2 cellular contexts compared by ENCODE assay signal in genomic region chr3:37427132-37427531, GRCh38. TPM values are rescaled to one million over a fixed set of nuclear protein-coding genes. Genes with fewer than 3 reads are reported as not detected.
"Had no signal": no experiment of that assay in that cellular context is flagged by ENCODE, and none has a peak within 500 bp of the region (broad histone marks: within the 10 kb centered on the region; RNA-seq: fewer than 3 reads in every experiment).

No MANE protein-coding gene starts in this region.

RNA-seq across cellular contexts. Expression of gene ITGA9, which starts 24.8 kb away (rescaled TPM):
- total RNA-seq: HFFc6 had no signal
- polyA plus RNA-seq: GM23248 had no signal
